Comparison of ENCODE assay signal across 34 cellular contexts in the genomic region with DNA sequence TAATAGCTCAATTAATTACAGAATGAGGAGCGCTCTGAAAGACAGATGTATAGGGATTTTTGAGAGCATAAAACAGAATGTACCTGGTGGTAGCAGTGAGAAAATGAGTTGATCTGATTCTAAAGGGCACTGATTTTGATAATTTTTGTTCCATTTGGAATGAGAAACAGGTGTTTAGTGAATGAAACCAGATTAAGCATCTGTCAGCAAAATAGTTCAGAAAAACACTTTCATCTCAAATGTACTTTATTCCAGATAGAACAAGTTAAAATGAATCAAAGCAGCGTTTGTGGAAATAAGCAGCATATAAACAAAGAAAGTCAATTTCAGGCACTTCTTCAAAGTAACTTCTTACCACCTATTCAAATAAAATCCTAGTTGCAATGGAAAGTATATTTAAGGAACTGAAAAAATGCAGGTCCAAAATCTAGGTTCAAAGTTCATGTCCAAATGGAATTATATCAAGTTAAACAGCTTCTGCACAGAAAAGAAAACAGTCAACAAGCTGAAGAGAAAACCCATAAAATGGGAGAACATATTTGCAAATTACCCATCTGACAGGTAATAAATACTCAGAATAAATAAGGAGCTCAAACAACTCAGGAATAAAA. TPM values are rescaled to one million over a fixed set of nuclear protein-coding genes. Genes with fewer than 3 reads are reported as not detected.
"Had no signal": no experiment of that assay in that cellular context is flagged by ENCODE, and none has a peak within 500 bp of the region (broad histone marks: within the 10 kb centered on the region; RNA-seq: fewer than 3 reads in every experiment).

No MANE protein-coding gene starts in this region.

- H3K36me3 ChIP-seq: ascending aorta, cardiac muscle cell, WERI-Rb-1 had no signal

- FAIRE-seq: bronchial epithelial cell, TTC549 had no signal

- H3K27ac ChIP-seq: ascending aorta, cardiac muscle cell, WERI-Rb-1 had no signal

- H3K27me3 ChIP-seq: ascending aorta, cardiac muscle cell had no signal

- DNase-seq: activated CD4-positive, alpha-beta memory T cell treated with anti-CD3 and anti-CD28 coated beads, Interleukin-2, amount 10 ng/mL, durations not matched to agents 7 days and 5 days; activated CD4-positive, alpha-beta T cell treated with anti-CD3 and anti-CD28 coated beads for 1 hour; activated CD4-positive, alpha-beta T cell treated with anti-CD3 and anti-CD28 coated beads for 36 hours; activated CD4-positive, alpha-beta T cell treated with anti-CD3 and anti-CD28 coated beads for 48 hours; activated CD4-positive, alpha-beta T cell treated with anti-CD3 and anti-CD28 coated beads, Interleukin-2, amount 10 ng/mL, durations not matched to agents 7 days and 5 days; activated CD4-positive, alpha-beta T cell treated with anti-CD3 and anti-CD28 coated beads, Interleukin-2, amount 50 U/mL, for 48 hours; activated CD4-positive, CD25-positive, alpha-beta regulatory T cell; activated CD8-positive, alpha-beta memory T cell treated with anti-CD3 and anti-CD28 coated beads for 24 hours; activated CD8-positive, alpha-beta memory T cell treated with anti-CD3 and anti-CD28 coated beads, Interleukin-2, amount 10 ng/mL, durations not matched to agents 7 days and 5 days; activated CD8-positive, alpha-beta memory T cell treated with anti-CD3 and anti-CD28 coated beads, Interleukin-2, amount 50 U/mL, for 48 hours; activated CD8-positive, alpha-beta T cell treated with anti-CD3 and anti-CD28 coated beads, Interleukin-2, amount 10 ng/mL, durations not matched to agents 7 days and 5 days; activated effector memory CD4-positive, alpha-beta T cell treated with Interleukin-2 at 50 U/mL for 16 hours; activated gamma-delta T cell; activated naive CD4-positive, alpha-beta T cell treated with anti-CD3 and anti-CD28 coated beads, Interleukin-2, amount 10 ng/mL, durations not matched to agents 7 days and 5 days; activated naive CD4-positive, alpha-beta T cell treated with Interleukin-2 at 50 U/mL for 16 hours; activated naive CD8-positive, alpha-beta T cell treated with anti-CD3 and anti-CD28 coated beads, Interleukin-2, amount 10 ng/mL, durations not matched to agents 7 days and 5 days; activated naive CD8-positive, alpha-beta T cell treated with anti-CD3 and anti-CD28 coated beads, Interleukin-2, amount 50 U/mL, for 24 hours; activated T-cell treated with anti-CD3 and anti-CD28 coated beads, Interleukin-2, amount 50 U/mL, for 24 hours; activated T-cell treated with anti-CD3 and anti-CD28 coated beads, Interleukin-2, amount 50 U/mL, for 48 hours; amygdala; anterior cingulate cortex; caudate nucleus; cerebellar nuclear complex; T-helper 2 cell; T-helper 9 cell; WERI-Rb-1 had no signal

- ATAC-seq: activated CD4-positive, alpha-beta T cell treated with anti-CD3 and anti-CD28 coated beads for 36 hours; activated CD4-positive, CD25-positive, alpha-beta regulatory T cell treated with anti-CD3 and anti-CD28 coated beads, Interleukin-2, amount 50 U/mL, for 24 hours; activated CD8-positive, alpha-beta memory T cell treated with anti-CD3 and anti-CD28 coated beads, Interleukin-2, amount 10 ng/mL, durations not matched to agents 7 days and 5 days; activated CD8-positive, alpha-beta T cell treated with anti-CD3 and anti-CD28 coated beads, Interleukin-2, amount 10 ng/mL, durations not matched to agents 7 days and 5 days; activated naive CD8-positive, alpha-beta T cell treated with anti-CD3 and anti-CD28 coated beads, Interleukin-2, amount 50 U/mL, for 24 hours; WTC11 had no signal

- H3K9me3 ChIP-seq: ascending aorta had no signal

- H3K4me1 ChIP-seq: ascending aorta had no signal

- H3K4me3 ChIP-seq: ascending aorta, cardiac muscle cell had no signal

RNA-seq across cellular contexts. Expression of a gene that starts 11.9 kb away (rescaled TPM):
- total RNA-seq: activated CD4-positive, alpha-beta memory T cell treated with anti-CD3 and anti-CD28 coated beads, Interleukin-2, amount 10 ng/mL, durations not matched to agents 7 days and 5 days; activated CD4-positive, alpha-beta T cell treated with anti-CD3 and anti-CD28 coated beads for 36 hours; activated CD4-positive, alpha-beta T cell treated with anti-CD3 and anti-CD28 coated beads, Interleukin-2, amount 10 ng/mL, durations not matched to agents 7 days and 5 days; activated CD8-positive, alpha-beta memory T cell treated with anti-CD3 and anti-CD28 coated beads, Interleukin-2, amount 10 ng/mL, durations not matched to agents 7 days and 5 days; activated CD8-positive, alpha-beta T cell treated with anti-CD3 and anti-CD28 coated beads, Interleukin-2, amount 10 ng/mL, durations not matched to agents 7 days and 5 days; activated naive CD8-positive, alpha-beta T cell treated with anti-CD3 and anti-CD28 coated beads, Interleukin-2, amount 10 ng/mL, durations not matched to agents 7 days and 5 days; activated T-helper 2 cell treated with anti-CD3 and anti-CD28 coated beads, Interferon-gamma antibody, Interleukin-2, Interleukin-4, amounts not matched to agents 10 μg/mL and 5 μg/mL and 100 μg/mL, durations not matched to agents 14 hours and 24 hours and 36 hours; ascending aorta; bronchial epithelial cell; chondrocyte; WTC11 had no signal

RNA-seq across cellular contexts. Expression of a gene that starts 51.2 kb away (rescaled TPM):
- total RNA-seq: activated CD4-positive, alpha-beta memory T cell treated with anti-CD3 and anti-CD28 coated beads, Interleukin-2, amount 10 ng/mL, durations not matched to agents 7 days and 5 days; activated CD4-positive, alpha-beta T cell treated with anti-CD3 and anti-CD28 coated beads for 36 hours; activated CD4-positive, alpha-beta T cell treated with anti-CD3 and anti-CD28 coated beads, Interleukin-2, amount 10 ng/mL, durations not matched to agents 7 days and 5 days; activated CD8-positive, alpha-beta memory T cell treated with anti-CD3 and anti-CD28 coated beads, Interleukin-2, amount 10 ng/mL, durations not matched to agents 7 days and 5 days; activated CD8-positive, alpha-beta T cell treated with anti-CD3 and anti-CD28 coated beads, Interleukin-2, amount 10 ng/mL, durations not matched to agents 7 days and 5 days; activated naive CD8-positive, alpha-beta T cell treated with anti-CD3 and anti-CD28 coated beads, Interleukin-2, amount 10 ng/mL, durations not matched to agents 7 days and 5 days; activated T-helper 2 cell treated with anti-CD3 and anti-CD28 coated beads, Interferon-gamma antibody, Interleukin-2, Interleukin-4, amounts not matched to agents 10 μg/mL and 5 μg/mL and 100 μg/mL, durations not matched to agents 14 hours and 24 hours and 36 hours; bronchial epithelial cell; cardiac muscle cell; chondrocyte had no signal
